Comparison of ENCODE assay signal across 12 cellular contexts in genomic region chr3:113534365-113534764, GRCh38. TPM values are rescaled to one million over a fixed set of nuclear protein-coding genes. Genes with fewer than 3 reads are reported as not detected.
A peak's percentile ranks its signal among the peaks of the same experiment; 100 is the strongest.
DNase-seq lines count a peak whose midpoint lies in the region; ATAC-seq, FAIRE-seq and TF ChIP-seq lines count a peak whose summit lies in the region.
"Had no signal": no experiment of that assay in that cellular context is flagged by ENCODE, and none has a peak within 500 bp of the region (broad histone marks: within the 10 kb centered on the region; RNA-seq: fewer than 3 reads in every experiment).

No MANE protein-coding gene starts in this region.

- H3K27me3 ChIP-seq in Loucy (ENCODE audit: insufficient read depth, low read length, poor library complexity, severe bottlenecking) (peaks cover 14% of the 10 kb centered on the region), HepG2 (ENCODE audit: control insufficient read depth in 1 of 2, insufficient read depth in 2 of 2, low read length in 2 of 2) (peaks cover 1 to 42% of the 10 kb centered on the region in 2 experiments; a peak in 3 of 5 replicates)

- peak overlapping the region; percentile 96 for H3K27ac Mint-ChIP-seq in activated naive CD8-positive, alpha-beta T cell treated with anti-CD3 and anti-CD28 coated beads for 36 hours

- in situ Hi-C loops in HepG2 (cut with HindIII; ENCODE audit: extremely low pct_ligation_motif_present, low pct_unique_long_range_greater_than_20kb): no loop called here

- no peaks in the 10 kb centered on the region for H3K9me2 ChIP-seq in Loucy (replicated peaks; ENCODE audit: low read depth, low read length)

- H3K4me3 ChIP-seq in Loucy (ENCODE audit: low read length, poor library complexity, severe bottlenecking) (peak overlapping the region; percentile 77), HepG2 (replicated peaks in 1 of 3; ENCODE audit: insufficient read depth in 1 of 3, low read depth in 2 of 3, low read length in 3 of 3) (no peak overlapping the region)
- H3K4me3 ChIP-seq: cardiac muscle cell had no signal

- peaks cover 44% of the 10 kb centered on the region for H3K4me1 ChIP-seq in Loucy (ENCODE audit: insufficient read depth, low read length, poor library complexity, severe bottlenecking)
- peaks cover 16% of the 10 kb centered on the region for H3K4me1 ChIP-seq in HepG2 (ENCODE audit: insufficient read depth, low read length)

- DNase-seq in activated CD4-positive, CD25-positive, alpha-beta regulatory T cell (lab: John Stamatoyannopoulos, UW): no peak
- DNase-seq in activated naive CD8-positive, alpha-beta T cell treated with anti-CD3 and anti-CD28 coated beads for 36 hours: peak; percentile 25
- peak; percentile 13 for DNase-seq in occipital lobe (lab: John Stamatoyannopoulos, UW)
- DNase-seq in HepG2 (ENCODE audit: low spot score): no peak
- DNase-seq in RWPE1 (ENCODE audit: low spot score): no peak
- DNase-seq: foreskin fibroblast, NCI-H2029 treated with DMSO at 0.1 percent for 48 hours had no signal

- WGBS in HepG2 (ENCODE audit: low lambda C conversion rate): 51% methylated on average over 3 of the region's 4 CpGs

- intact Hi-C loops in HepG2 (cut with micrococcal nuclease; ENCODE audit: unreplicated experiment): no loop called here

- H3K4me3 Mint-ChIP-seq in activated naive CD8-positive, alpha-beta T cell treated with anti-CD3 and anti-CD28 coated beads for 36 hours: peak overlapping the region; percentile 96

- H3K36me3 ChIP-seq in Loucy (ENCODE audit: insufficient read depth, low read length) (no peaks in the 10 kb centered on the region), HepG2 (replicated peaks in 1 of 2; ENCODE audit: control insufficient read depth in 1 of 2, insufficient read depth in 2 of 2, low read length in 2 of 2) (no peaks in the 10 kb centered on the region)
- H3K36me3 ChIP-seq: cardiac muscle cell had no signal

- peak; percentile 33 to 39 for ATAC-seq in activated CD4-positive, CD25-positive, alpha-beta regulatory T cell treated with anti-CD3 and anti-CD28 coated beads, Interleukin-2, amount 50 U/mL, for 24 hours
- ATAC-seq in HepG2 (no peak), HG03108 (IDR thresholded peaks at IDR 0.05; ENCODE audit: unreplicated experiment) (no peak)

- BruUV-seq in HepG2 (replicated peaks; lab: Mats Ljungman, UMichigan): no TSS peak

- POLR2A ChIA-PET in HepG2 (lab: Yijun Ruan, JAX) (no interaction called here), RWPE1 (lab: Yijun Ruan, JAX; ENCODE audit: low non-redundant PET) (no interaction called here)

- no peaks in the 10 kb centered on the region for H3F3A ChIP-seq in Loucy (ENCODE audit: low read depth)

- peaks cover 31% of the 10 kb centered on the region for H3K36me3 Mint-ChIP-seq in activated naive CD8-positive, alpha-beta T cell treated with anti-CD3 and anti-CD28 coated beads for 36 hours

- TF ChIP-seq EP300 in HepG2 (IDR thresholded peaks at IDR 0.05; ENCODE audit: low read depth in 2 of 2, low read length in 2 of 2) (no peak), HepG2 (CRISPR knock-in tag; IDR thresholded peaks at IDR 0.05; ENCODE audit: borderline replicate concordance) (no peak)

- H4K20me1 ChIP-seq in Loucy (ENCODE audit: insufficient read depth, low read length, poor library complexity, severe bottlenecking): no peaks in the 10 kb centered on the region
- H4K20me1 ChIP-seq in HepG2 (ENCODE audit: insufficient read depth, low read length): no peaks in the 10 kb centered on the region

- no peak for TF ChIP-seq CTCF in Loucy (conservative IDR thresholded peaks at IDR 0.05; ENCODE audit: low read length)
- no peak for TF ChIP-seq CTCF in HepG2 (CRISPR knock-in tag; IDR thresholded peaks at IDR 0.05)
- no peak for TF ChIP-seq CTCF in RWPE1 (conservative IDR thresholded peaks at IDR 0.05; ENCODE audit: low read depth)

- H2AFZ ChIP-seq in Loucy (ENCODE audit: low read length) (no peak overlapping the region; the same call in 1 of the 2 replicates), HepG2 (ENCODE audit: low read length) (no peak overlapping the region)

- CTCF ChIA-PET in HepG2 (lab: Yijun Ruan, JAX; ENCODE audit: low intra/inter-chr PET ratio, low total read pairs): no interaction called here
- CTCF ChIA-PET in RWPE1 (lab: Yijun Ruan, JAX): interaction anchor here (0.5 kb wide), 1 partner anchor 782 kb away, joined by 4 read pairs; no protein-coding TSS in a partner anchor

- H3K9me3 ChIP-seq in Loucy (ENCODE audit: insufficient read depth, low read depth, low read length) (no peaks in the 10 kb centered on the region), HepG2 (ENCODE audit: low read length) (no peaks in the 10 kb centered on the region)

- no peak for TF ChIP-seq RAD21 in HepG2 (CRISPR knock-in tag; IDR thresholded peaks at IDR 0.05)

- H3K79me2 ChIP-seq in Loucy (ENCODE audit: insufficient read depth, low read length) (peaks cover 16% of the 10 kb centered on the region; the same call in 1 of the 2 replicates), HepG2 (ENCODE audit: insufficient read depth, low read length) (no peaks in the 10 kb centered on the region)

- FAIRE-seq in HepG2 (lab: Jason Lieb, UNC): no peak

- H3K27me3 Mint-ChIP-seq in activated naive CD8-positive, alpha-beta T cell treated with anti-CD3 and anti-CD28 coated beads for 36 hours: no peaks in the 10 kb centered on the region

- no peak for TF ChIP-seq POLR2A in HepG2 (IDR thresholded peaks at IDR 0.05; ENCODE audit: insufficient read depth in 1 of 2, low read depth in 2 of 2, low read length in 2 of 2)

- H3K9me3 Mint-ChIP-seq in activated naive CD8-positive, alpha-beta T cell treated with anti-CD3 and anti-CD28 coated beads for 36 hours: no peaks in the 10 kb centered on the region

- H3K4me1 Mint-ChIP-seq in activated naive CD8-positive, alpha-beta T cell treated with anti-CD3 and anti-CD28 coated beads for 36 hours: peaks cover 52% of the 10 kb centered on the region

- peak overlapping the region; percentile 71 for H3K4me2 ChIP-seq in Loucy (ENCODE audit: low read depth, low read length, poor library complexity, severe bottlenecking)
- H3K4me2 ChIP-seq in HepG2 (ENCODE audit: low read depth, low read length): no peak overlapping the region

- H3K9ac ChIP-seq in Loucy (ENCODE audit: low read depth, low read length, poor library complexity, severe bottlenecking): peak overlapping the region; percentile 70
- no peak overlapping the region for H3K9ac ChIP-seq in HepG2 (ENCODE audit: insufficient read depth, low read depth, low read length)

- no peak overlapping the region for H3K27ac ChIP-seq in HepG2 (ENCODE audit: extremely low read length, insufficient read depth, low read length)
- no peak overlapping the region for H3K27ac ChIP-seq in RWPE1
- H3K27ac ChIP-seq: cardiac muscle cell had no signal

RNA-seq across cellular contexts. Expression of gene SIDT1, which starts 2.0 kb away (rescaled TPM):
- total RNA-seq in activated naive CD8-positive, alpha-beta T cell treated with anti-CD3 and anti-CD28 coated beads for 36 hours: 10 to 100 TPM; 18.0 to 19.9 TPM
- total RNA-seq in occipital lobe (6.2 TPM), HepG2 (2016; rRNA removed; fragmentation: Illumina TruSeq; extraction: Trizol) (0.07 TPM in 1 of 2 replicates, not detected in the other)
- total RNA-seq in HepG2 (2016; cell fraction: cytosol; rRNA removed; fragmentation: Illumina TruSeq; extraction: Trizol; ENCODE audit: low read depth): not detected in 2 replicates
- 0.13 and 0.22 TPM in 2 replicates for total RNA-seq in HepG2 (2016; cell fraction: insoluble cytoplasmic fraction; rRNA removed; fragmentation: Illumina TruSeq; extraction: Trizol)
- not detected in 2 replicates for total RNA-seq in HepG2 (2016; cell fraction: membrane; rRNA removed; fragmentation: Illumina TruSeq; extraction: Trizol)
- 0.19 and 0.37 TPM in 2 replicates for total RNA-seq in HepG2 (2016; cell fraction: nucleus; rRNA removed; fragmentation: Illumina TruSeq; extraction: Trizol)
- 0.07 TPM in 1 of 2 replicates, not detected in the other for polyA plus RNA-seq in HepG2 (2011; rRNA removed)
- polyA plus RNA-seq in HepG2 (2011; cell fraction: cytosol; rRNA removed): 0.04 and 0.05 TPM in 2 replicates
- polyA plus RNA-seq in HepG2 (2011; cell fraction: nucleus; rRNA removed): 0.05 and 0.32 TPM in 2 replicates
- 0.03 TPM in 1 of 2 replicates, not detected in the other for polyA plus RNA-seq in HepG2 (2012)
- polyA plus RNA-seq in HepG2 (2016; cell fraction: cytosol; fragmentation: Illumina TruSeq; extraction: Trizol; ENCODE audit: low read depth): not detected in 2 replicates
- not detected in 2 replicates for polyA plus RNA-seq in HepG2 (2016; cell fraction: insoluble cytoplasmic fraction; fragmentation: Illumina TruSeq; extraction: Trizol; ENCODE audit: low read depth)
- not detected in 2 replicates for polyA plus RNA-seq in HepG2 (2016; cell fraction: membrane; fragmentation: Illumina TruSeq; extraction: Trizol; ENCODE audit: low read depth)
- polyA plus RNA-seq in HepG2 (2016; cell fraction: nucleus; fragmentation: Illumina TruSeq; extraction: Trizol; ENCODE audit: insufficient read depth, low read depth): 1.4 TPM in 1 of 2 replicates, not detected in the other
- 1.4 TPM in 1 of 2 replicates, not detected in the other for polyA minus RNA-seq in HepG2 (2011; rRNA and poly(A)+ RNA removed; ENCODE audit: low replicate concordance)
- polyA minus RNA-seq in HepG2 (2011; cell fraction: cytosol; rRNA and poly(A)+ RNA removed): 0.20 TPM in 1 of 2 replicates, not detected in the other
- not detected in 2 replicates for polyA minus RNA-seq in HepG2 (2011; cell fraction: nucleus; rRNA and poly(A)+ RNA removed)
- total RNA-seq: cardiac muscle cell had no signal
- polyA plus RNA-seq: AG04450 had no signal

RNA-seq across cellular contexts. Expression of gene SPICE1, which starts 19.4 kb away (rescaled TPM):
- total RNA-seq in activated naive CD8-positive, alpha-beta T cell treated with anti-CD3 and anti-CD28 coated beads for 36 hours: 10 to 100 TPM; 21.4 to 26.9 TPM
- 11.1 TPM for total RNA-seq in occipital lobe
- 11.8 and 11.9 TPM in 2 replicates for total RNA-seq in HepG2 (2016; rRNA removed; fragmentation: Illumina TruSeq; extraction: Trizol)
- 21.2 and 21.9 TPM in 2 replicates for total RNA-seq in HepG2 (2016; cell fraction: cytosol; rRNA removed; fragmentation: Illumina TruSeq; extraction: Trizol; ENCODE audit: low read depth)
- total RNA-seq in HepG2 (2016; cell fraction: insoluble cytoplasmic fraction; rRNA removed; fragmentation: Illumina TruSeq; extraction: Trizol): 10.0 and 10.2 TPM in 2 replicates
- 6.4 and 7.6 TPM in 2 replicates for total RNA-seq in HepG2 (2016; cell fraction: membrane; rRNA removed; fragmentation: Illumina TruSeq; extraction: Trizol)
- total RNA-seq in HepG2 (2016; cell fraction: nucleus; rRNA removed; fragmentation: Illumina TruSeq; extraction: Trizol): 21.7 and 24.8 TPM in 2 replicates
- polyA plus RNA-seq in HepG2 (2011; rRNA removed): 2.4 and 2.8 TPM in 2 replicates
- polyA plus RNA-seq in HepG2 (2011; cell fraction: cytosol; rRNA removed): 1.3 TPM in 2 replicates
- 6.3 and 6.5 TPM in 2 replicates for polyA plus RNA-seq in HepG2 (2011; cell fraction: nucleus; rRNA removed)
- 1.8 and 2.8 TPM in 2 replicates for polyA plus RNA-seq in HepG2 (2012)
- polyA plus RNA-seq in HepG2 (2016; cell fraction: cytosol; fragmentation: Illumina TruSeq; extraction: Trizol; ENCODE audit: low read depth): 0.20 and 0.35 TPM in 2 replicates
- polyA plus RNA-seq in HepG2 (2016; cell fraction: insoluble cytoplasmic fraction; fragmentation: Illumina TruSeq; extraction: Trizol; ENCODE audit: low read depth): 5.4 and 7.2 TPM in 2 replicates
- polyA plus RNA-seq in HepG2 (2016; cell fraction: membrane; fragmentation: Illumina TruSeq; extraction: Trizol; ENCODE audit: low read depth): 0.58 and 0.80 TPM in 2 replicates
- 11.1 and 14.6 TPM in 2 replicates for polyA plus RNA-seq in HepG2 (2016; cell fraction: nucleus; fragmentation: Illumina TruSeq; extraction: Trizol; ENCODE audit: insufficient read depth, low read depth)
- polyA minus RNA-seq in HepG2 (2011; rRNA and poly(A)+ RNA removed; ENCODE audit: low replicate concordance): 2.4 and 6.1 TPM in 2 replicates
- 3.6 and 4.1 TPM in 2 replicates for polyA minus RNA-seq in HepG2 (2011; cell fraction: cytosol; rRNA and poly(A)+ RNA removed)
- 39.5 and 51.1 TPM in 2 replicates for polyA minus RNA-seq in HepG2 (2011; cell fraction: nucleus; rRNA and poly(A)+ RNA removed)

Comparison
In these comparisons a context has a peak if more than half of its experiments do, and no peak if none do; other contexts are left out.
1. ATAC-seq: peak in activated CD4-positive, CD25-positive, alpha-beta regulatory T cell treated with anti-CD3 and anti-CD28 coated beads, Interleukin-2, amount 50 U/mL, for 24 hours (2 of 2); none in HepG2 (single experiment) and HG03108 (single experiment).
2. DNase-seq: peak in activated naive CD8-positive, alpha-beta T cell treated with anti-CD3 and anti-CD28 coated beads for 36 hours (single experiment) and occipital lobe (single experiment); none in activated CD4-positive, CD25-positive, alpha-beta regulatory T cell (0 of 4), HepG2 (single experiment) and RWPE1 (single experiment).